23 cellular contexts compared by ENCODE assay signal in the genomic region with DNA sequence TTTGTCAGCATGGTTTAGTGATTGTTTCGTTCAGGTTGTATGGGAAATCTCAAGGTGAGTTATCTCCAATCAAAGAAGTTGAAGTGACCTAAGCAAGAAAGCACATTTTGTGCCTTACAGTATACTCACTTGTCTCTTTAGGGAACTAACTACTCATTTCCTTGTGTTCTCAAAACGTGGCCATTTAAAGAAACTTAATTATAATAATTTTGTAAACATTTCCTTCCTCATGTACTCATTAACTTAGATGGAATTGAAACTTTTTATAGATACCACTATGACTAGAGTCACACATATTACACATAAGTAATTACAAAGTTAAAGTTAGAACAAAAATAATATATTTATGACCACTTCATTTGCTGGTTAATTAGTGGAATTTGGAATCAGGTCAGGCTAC.
"Had no signal": no experiment of that assay in that cellular context is flagged by ENCODE, and none has a peak within 500 bp of the region (broad histone marks: within the 10 kb centered on the region; RNA-seq: fewer than 3 reads in every experiment).

No MANE protein-coding gene starts in this region.

- ATAC-seq: activated naive CD8-positive, alpha-beta T cell treated with anti-CD3 and anti-CD28 coated beads, Interleukin-2, amount 50 U/mL, for 24 hours; gastroesophageal sphincter; heart right ventricle; left cardiac atrium; pancreas; psoas muscle; stimulated activated naive CD8-positive, alpha-beta T cell treated with anti-CD3 and anti-CD28 coated beads, Interleukin-15, Interleukin-2, amounts not matched to agents 100 U/mL and 50 U/mL, for 24 hours had no signal

- H3K27me3 Mint-ChIP-seq: activated CD4-positive, alpha-beta memory T cell treated with anti-CD3 and anti-CD28 coated beads, Interleukin-2, amount 10 ng/mL, durations not matched to agents 7 days and 5 days; activated naive CD8-positive, alpha-beta T cell treated with anti-CD3 and anti-CD28 coated beads, Interleukin-2, amount 50 U/mL, for 24 hours; memory B cell had no signal

- H3K27ac ChIP-seq: epithelial cell of prostate, gastroesophageal sphincter, heart right ventricle, pancreas, psoas muscle, right atrium auricular region, spleen, upper lobe of left lung had no signal

- H3K9me3 ChIP-seq: gastroesophageal sphincter, pancreas, psoas muscle, right atrium auricular region, upper lobe of left lung had no signal

- H3K27ac Mint-ChIP-seq: activated CD4-positive, alpha-beta memory T cell treated with anti-CD3 and anti-CD28 coated beads, Interleukin-2, amount 10 ng/mL, durations not matched to agents 7 days and 5 days; activated naive CD8-positive, alpha-beta T cell treated with anti-CD3 and anti-CD28 coated beads, Interleukin-2, amount 50 U/mL, for 24 hours; nephron progenitor cell had no signal

- H3K27me3 ChIP-seq: gastroesophageal sphincter, heart right ventricle, pancreas, right atrium auricular region, spleen, upper lobe of left lung had no signal

- H3K36me3 Mint-ChIP-seq: memory B cell had no signal

- H3K4me1 Mint-ChIP-seq: activated CD4-positive, alpha-beta memory T cell treated with anti-CD3 and anti-CD28 coated beads, Interleukin-2, amount 10 ng/mL, durations not matched to agents 7 days and 5 days; activated naive CD8-positive, alpha-beta T cell treated with anti-CD3 and anti-CD28 coated beads, Interleukin-2, amount 50 U/mL, for 24 hours; nephron progenitor cell had no signal

- H3K4me3 Mint-ChIP-seq: activated CD4-positive, alpha-beta memory T cell treated with anti-CD3 and anti-CD28 coated beads, Interleukin-2, amount 10 ng/mL, durations not matched to agents 7 days and 5 days; activated naive CD8-positive, alpha-beta T cell treated with anti-CD3 and anti-CD28 coated beads, Interleukin-2, amount 50 U/mL, for 24 hours; memory B cell; nephron progenitor cell had no signal

- H3K36me3 ChIP-seq: gastroesophageal sphincter, heart right ventricle, pancreas, right atrium auricular region, spleen, upper lobe of left lung had no signal

- H3K4me3 ChIP-seq: gastroesophageal sphincter, heart right ventricle, pancreas, psoas muscle, right atrium auricular region, spleen, upper lobe of left lung had no signal

- DNase-seq: activated CD4-positive, alpha-beta memory T cell treated with anti-CD3 and anti-CD28 coated beads, Interleukin-2, amount 10 ng/mL, durations not matched to agents 7 days and 5 days; activated CD4-positive, alpha-beta T cell treated with anti-CD3 and anti-CD28 coated beads for 48 hours; activated effector memory CD4-positive, alpha-beta T cell treated with anti-CD3 and anti-CD28 coated beads, Interleukin-2, amount 50 U/mL, for 16 hours; activated naive CD4-positive, alpha-beta T cell treated with anti-CD3 and anti-CD28 coated beads, Interleukin-2, amount 50 U/mL, for 16 hours; activated naive CD8-positive, alpha-beta T cell treated with anti-CD3 and anti-CD28 coated beads, Interleukin-2, amount 50 U/mL, for 24 hours; activated T-cell treated with anti-CD3 and anti-CD28 coated beads for 4 hours; cerebellar nuclear complex; cortex of kidney; heart right ventricle; islet precursor cell; left cardiac atrium; nephron progenitor cell; pancreas; psoas muscle; spleen; stimulated activated CD4-positive, alpha-beta T cell treated with anti-CD3 and anti-CD28 coated beads, Interleukin-4, amount 100 ng/mL, for 1 hour; stimulated activated naive CD8-positive, alpha-beta T cell treated with anti-CD3 and anti-CD28 coated beads, Interleukin-15, Interleukin-2, amounts not matched to agents 100 U/mL and 50 U/mL, for 24 hours; T1000; upper lobe of left lung had no signal
